In genomic region chr17:39196820-39197331, GRCh38 we compare ENCODE assay signal across 8 cellular contexts. TPM values are rescaled to one million over a fixed set of nuclear protein-coding genes. Genes with fewer than 3 reads are reported as not detected.
DNase-seq lines count a peak whose midpoint lies in the region; ATAC-seq, FAIRE-seq and TF ChIP-seq lines count a peak whose summit lies in the region.

No MANE protein-coding gene starts in this region.

- CTCF ChIA-PET in A549 (lab: Yijun Ruan, JAX) (interaction anchor here (0.6 to 31.5 kb wide), 4 partner anchors 22 to 43 kb away, joined by 3 to 1140 read pairs (median 20); partner anchors contain the start of gene ARL5C), SK-N-SH (lab: Yijun Ruan, JAX) (interaction anchor here (0.7 to 29.0 kb wide), 6 partner anchors 12 to 213 kb away, joined by 3 to 781 read pairs (median 4); no protein-coding TSS in a partner anchor)

- peak overlapping the region; percentile 77 for H2AFZ ChIP-seq in SK-N-SH (ENCODE audit: low read depth)

- intact Hi-C loops in esophagus muscularis mucosa (cut with DNase I) (no loop called here), ovary (cut with DNase I) (loop anchor here in 1 of 4 donors (10.0 kb wide), 1 partner anchor 48 kb away; no protein-coding TSS in a partner anchor)

- 4% methylated on average over 21 of the region's 32 CpGs for WGBS in A549 (ENCODE audit: missing lambda C conversion rate)
- WGBS in SK-N-SH (ENCODE audit: low lambda C conversion rate): 3% methylated on average over 17 of the region's 32 CpGs
- WGBS in esophagus muscularis mucosa: 0% methylated on average over 17 of the region's 32 CpGs
- 0 to 1% (median 1%) methylated on average over 29 to 32 of the region's 32 CpGs for WGBS in ovary, 3 donors

- H3K4me1 ChIP-seq in A549: peaks cover 42% of the 10 kb centered on the region
- peaks cover 23 to 42% of the 10 kb centered on the region in 2 experiments; a peak in 2 of 4 replicates for H3K4me1 ChIP-seq in SK-N-SH (ENCODE audit: control insufficient read depth in 1 of 2, insufficient read depth in 2 of 2, low read depth in 1 of 2, low read length in 1 of 2)
- peaks cover 45 to 77% (median 68%) of the 10 kb centered on the region in 4 donors for H3K4me1 ChIP-seq in esophagus muscularis mucosa
- peaks cover 12% of the 10 kb centered on the region for H3K4me1 ChIP-seq in ovary (ENCODE audit: insufficient read depth)

- no peak for TF ChIP-seq CTCF in A549 (IDR thresholded peaks at IDR 0.05)
- no peak for TF ChIP-seq CTCF in SK-N-SH (IDR thresholded peaks at IDR 0.05)
- TF ChIP-seq CTCF in esophagus muscularis mucosa (IDR thresholded peaks at IDR 0.05): no peak
- no peak for TF ChIP-seq CTCF in ovary (IDR thresholded peaks at IDR 0.05)

- peaks cover 10% of the 10 kb centered on the region for H4K20me1 ChIP-seq in SK-N-SH (ENCODE audit: insufficient read depth)

- H3K27me3 ChIP-seq in SK-N-SH (ENCODE audit: insufficient read depth): no peaks in the 10 kb centered on the region
- H3K27me3 ChIP-seq in esophagus muscularis mucosa: no peaks in the 10 kb centered on the region
- H3K27me3 ChIP-seq in ovary: no peaks in the 10 kb centered on the region

- POLR2A ChIA-PET in A549 (lab: Yijun Ruan, JAX) (interaction anchor here (0.6 to 2.6 kb wide), 2 partner anchors 32 to 155 kb away, joined by 6 read pairs; no protein-coding TSS in a partner anchor), SK-N-SH (lab: Yijun Ruan, JAX) (interaction anchor here (0.6 to 1.0 kb wide), 2 partner anchors 9 to 44 kb away, joined by 3 to 4 read pairs; no protein-coding TSS in a partner anchor)

- H3K9ac ChIP-seq in SK-N-SH: peak overlapping the region; percentile 80

- H3K4me2 ChIP-seq in A549: peak overlapping the region; percentile 99
- H3K4me2 ChIP-seq in SK-N-SH: peak overlapping the region; percentile 95

- TF ChIP-seq RAD21 in A549 (conservative IDR thresholded peaks at IDR 0.05 in 1 of 2, IDR thresholded peaks at IDR 0.05 in 1 of 2) (no peak), SK-N-SH (IDR thresholded peaks at IDR 0.05; ENCODE audit: low read length) (no peak)

- H3K79me2 ChIP-seq in SK-N-SH (ENCODE audit: insufficient read depth): peaks cover 52% of the 10 kb centered on the region

- TF ChIP-seq EP300 in A549 (IDR thresholded peaks at IDR 0.05) (no peak), SK-N-SH (IDR thresholded peaks at IDR 0.05; ENCODE audit: borderline replicate concordance in 1 of 2, low read depth in 1 of 2, low read length in 1 of 2) (no peak), esophagus muscularis mucosa (IDR thresholded peaks at IDR 0.05) (no peak), ovary (IDR thresholded peaks at IDR 0.05) (no peak)

- no peaks in the 10 kb centered on the region for H3K9me2 ChIP-seq in SK-N-SH

- FAIRE-seq in A549 (lab: Jason Lieb, UNC): no peak

- H3K4me3 ChIP-seq in A549: peak overlapping the region; percentile 96
- peak overlapping the region; percentile 63 to 76 for H3K4me3 ChIP-seq in SK-N-SH (ENCODE audit: low read depth in 2 of 2, low read length in 1 of 2)
- peak overlapping the region; percentile 80 to 93 (median 84) for H3K4me3 ChIP-seq in esophagus muscularis mucosa
- peak overlapping the region; percentile 89 for H3K4me3 ChIP-seq in ovary

- no peak for TF ChIP-seq POLR2A in A549 (IDR thresholded peaks at IDR 0.05; ENCODE audit: low read length)
- no peak for TF ChIP-seq POLR2A in esophagus muscularis mucosa (IDR thresholded peaks at IDR 0.05; ENCODE audit: low read depth)
- TF ChIP-seq POLR2A in ovary (IDR thresholded peaks at IDR 0.05): no peak

- H3K27ac ChIP-seq in A549 (peak overlapping the region; percentile 94 to 96), SK-N-SH (ENCODE audit: low read depth in 2 of 2, low read length in 1 of 2) (peak overlapping the region; percentile 38 to 82; a peak in 3 of 4 replicates), esophagus muscularis mucosa (replicated peaks in 1 of 4) (peak overlapping the region; percentile 86 to 97 (median 94)), ovary (peak overlapping the region in 1 of 2 donors; percentile 72)

- peak; percentile 23 to 52; a peak in 5 of 6 replicates for ATAC-seq in A549
- ATAC-seq in activated CD4-positive, CD25-positive, alpha-beta regulatory T cell treated with anti-CD3 and anti-CD28 coated beads, Interleukin-2, amount 50 U/mL, for 24 hours: no peak

- DNase-seq in A549 (ENCODE audit: low read depth in 1 of 2, low spot score in 1 of 2) (peak; percentile 62 to 83), GM03348 (ENCODE audit: low spot score) (peak; percentile 68), SK-N-SH (peak; percentile 89), esophagus muscularis mucosa (ENCODE audit: extremely low spot score) (no peak), ovary (peak; percentile 34 to 60 (median 52)), globus pallidus (ENCODE audit: low spot score) (no peak)
- no peak for DNase-seq in activated CD4-positive, alpha-beta T cell treated with anti-CD3 and anti-CD28 coated beads for 48 hours

- H3K36me3 ChIP-seq in SK-N-SH (replicated peaks in 1 of 2; ENCODE audit: control insufficient read depth in 1 of 2, insufficient read depth in 2 of 2, low read length in 1 of 2) (peaks cover 6 to 17% of the 10 kb centered on the region in 2 experiments), esophagus muscularis mucosa (peaks cover 7 to 32% (median 23%) of the 10 kb centered on the region in 4 donors), ovary (no peaks in the 10 kb centered on the region)

- H3K9me3 ChIP-seq in A549: no peaks in the 10 kb centered on the region
- no peaks in the 10 kb centered on the region for H3K9me3 ChIP-seq in SK-N-SH
- no peaks in the 10 kb centered on the region for H3K9me3 ChIP-seq in esophagus muscularis mucosa
- H3K9me3 ChIP-seq in ovary: no peaks in the 10 kb centered on the region

- peaks cover 21% of the 10 kb centered on the region for H3F3A ChIP-seq in SK-N-SH (replicated peaks; ENCODE audit: insufficient read depth)

RNA-seq across cellular contexts. Expression of gene CACNB1, which starts 0.6 kb away (rescaled TPM):
- polyA plus RNA-seq in A549 (2011; rRNA removed) (3.2 and 3.6 TPM in 2 replicates), A549 (2017; fragmentation: RNase III; extraction: RNeasy Plus Mini Kit Qiagen cat#74134 plus additional on column Dnase treatment) (3.4 to 4.3 TPM (median 3.9 TPM) in 3 replicates), SK-N-SH (2012; rRNA removed) (7.2 and 7.4 TPM in 2 replicates), ovary (1 to 10 TPM; 2.6 to 6.9 TPM)
- polyA plus RNA-seq in A549 (2012; cell fraction: cytosol; rRNA removed): 4.3 and 5.3 TPM in 2 replicates
- polyA plus RNA-seq in A549 (2012; cell fraction: nucleus; rRNA removed): 17.6 and 19.6 TPM in 2 replicates
- 8.4 and 10.0 TPM in 2 replicates for polyA minus RNA-seq in A549 (2011; rRNA and poly(A)+ RNA removed)
- 1.9 and 3.2 TPM in 2 replicates for polyA plus RNA-seq in SK-N-SH (2012; cell fraction: cytosol; rRNA removed)
- polyA plus RNA-seq in SK-N-SH (2012; cell fraction: nucleus; rRNA removed): 41.0 and 52.4 TPM in 2 replicates
- total RNA-seq in esophagus muscularis mucosa (1 to 10 TPM; 3.1 to 8.0 (median 5.4) TPM), ovary (10 to 100 TPM in 3 of 7 donors, 1 to 10 TPM in 4; 5.6 to 17.7 (median 9.6) TPM)

RNA-seq across cellular contexts. Expression of gene RPL19, which starts 3.2 kb away (rescaled TPM):
- polyA plus RNA-seq in A549 (2011; rRNA removed) (1,983 and 2,211 TPM in 2 replicates), A549 (2017; fragmentation: RNase III; extraction: RNeasy Plus Mini Kit Qiagen cat#74134 plus additional on column Dnase treatment) (2,724 to 2,918 TPM (median 2,862 TPM) in 3 replicates), SK-N-SH (2012; rRNA removed) (2,966 and 3,473 TPM in 2 replicates), ovary (1,000 to 10,000 TPM; 2,272 to 5,597 TPM)
- 3,586 and 4,539 TPM in 2 replicates for polyA plus RNA-seq in A549 (2012; cell fraction: cytosol; rRNA removed)
- polyA plus RNA-seq in A549 (2012; cell fraction: nucleus; rRNA removed): 1,789 and 1,975 TPM in 2 replicates
- 835 and 986 TPM in 2 replicates for polyA minus RNA-seq in A549 (2011; rRNA and poly(A)+ RNA removed)
- 3,628 and 3,647 TPM in 2 replicates for polyA plus RNA-seq in SK-N-SH (2012; cell fraction: cytosol; rRNA removed)
- 962 and 1,107 TPM in 2 replicates for polyA plus RNA-seq in SK-N-SH (2012; cell fraction: nucleus; rRNA removed)
- total RNA-seq in esophagus muscularis mucosa (1,000 to 10,000 TPM; 1,760 to 2,905 (median 2,361) TPM), ovary (1,000 to 10,000 TPM; 2,549 to 5,697 (median 3,184) TPM)

RNA-seq across cellular contexts. Expression of gene STAC2, which starts 28.9 kb away (rescaled TPM):
- polyA plus RNA-seq in A549 (2011; rRNA removed): 0.03 TPM in 2 replicates
- polyA plus RNA-seq in A549 (2012; cell fraction: cytosol; rRNA removed): 0.08 and 0.12 TPM in 2 replicates
- polyA plus RNA-seq in A549 (2012; cell fraction: nucleus; rRNA removed): 0.10 TPM in 2 replicates
- polyA plus RNA-seq in A549 (2017; fragmentation: RNase III; extraction: RNeasy Plus Mini Kit Qiagen cat#74134 plus additional on column Dnase treatment): 0.16 to 0.29 TPM (median 0.26 TPM) in 3 replicates
- polyA minus RNA-seq in A549 (2011; rRNA and poly(A)+ RNA removed): 0.15 TPM in 1 of 2 replicates, not detected in the other
- polyA plus RNA-seq in SK-N-SH (2012; rRNA removed): 0.07 and 0.08 TPM in 2 replicates
- 0.04 and 0.13 TPM in 2 replicates for polyA plus RNA-seq in SK-N-SH (2012; cell fraction: cytosol; rRNA removed)
- polyA plus RNA-seq in SK-N-SH (2012; cell fraction: nucleus; rRNA removed): 0.10 and 0.23 TPM in 2 replicates
- total RNA-seq in esophagus muscularis mucosa: under 1 TPM in 2 of 4 donors, not detected in 2; 0.17 to 0.29 TPM
- total RNA-seq in ovary: 1 to 10 TPM in 2 of 7 donors, under 1 TPM in 4, not detected in 1; 0.43 to 5.4 (median 0.73) TPM
- under 1 TPM; 0.29 to 0.67 TPM for polyA plus RNA-seq in ovary

RNA-seq across cellular contexts. Expression of gene ARL5C, which starts 30.9 kb away (rescaled TPM):
- polyA plus RNA-seq in A549 (2011; rRNA removed) (not detected in 2 replicates), A549 (2017; fragmentation: RNase III; extraction: RNeasy Plus Mini Kit Qiagen cat#74134 plus additional on column Dnase treatment) (not detected in 3 replicates), SK-N-SH (2012; rRNA removed) (not detected in 2 replicates), ovary (not detected)
- polyA plus RNA-seq in A549 (2012; cell fraction: cytosol; rRNA removed): not detected in 2 replicates
- polyA plus RNA-seq in A549 (2012; cell fraction: nucleus; rRNA removed): 0.01 TPM in 1 of 2 replicates, not detected in the other
- polyA minus RNA-seq in A549 (2011; rRNA and poly(A)+ RNA removed): not detected in 2 replicates
- not detected in 2 replicates for polyA plus RNA-seq in SK-N-SH (2012; cell fraction: cytosol; rRNA removed)
- 0.05 TPM in 1 of 2 replicates, not detected in the other for polyA plus RNA-seq in SK-N-SH (2012; cell fraction: nucleus; rRNA removed)
- total RNA-seq in esophagus muscularis mucosa (1 to 10 TPM in 1 of 4 donors, not detected in 3; 1.7 TPM), ovary (not detected)

RNA-seq across cellular contexts. Expression of gene PLXDC1, which starts 45.4 kb away (rescaled TPM):
- polyA plus RNA-seq in A549 (2011; rRNA removed) (0.36 and 0.77 TPM in 2 replicates), A549 (2017; fragmentation: RNase III; extraction: RNeasy Plus Mini Kit Qiagen cat#74134 plus additional on column Dnase treatment) (0.22 to 0.54 TPM (median 0.31 TPM) in 3 replicates), SK-N-SH (2012; rRNA removed) (1.5 and 2.4 TPM in 2 replicates), ovary (10 to 100 TPM; 11.6 to 35.4 TPM)
- 0.16 and 0.23 TPM in 2 replicates for polyA plus RNA-seq in A549 (2012; cell fraction: cytosol; rRNA removed)
- 2.0 and 2.4 TPM in 2 replicates for polyA plus RNA-seq in A549 (2012; cell fraction: nucleus; rRNA removed)
- 0.29 and 0.79 TPM in 2 replicates for polyA minus RNA-seq in A549 (2011; rRNA and poly(A)+ RNA removed)
- polyA plus RNA-seq in SK-N-SH (2012; cell fraction: cytosol; rRNA removed): 0.46 and 0.90 TPM in 2 replicates
- 5.0 and 9.6 TPM in 2 replicates for polyA plus RNA-seq in SK-N-SH (2012; cell fraction: nucleus; rRNA removed)
- total RNA-seq in esophagus muscularis mucosa (10 to 100 TPM in 2 of 4 donors, 1 to 10 TPM in 2; 7.5 to 17.0 (median 11.0) TPM), ovary (10 to 100 TPM; 14.0 to 58.6 (median 32.3) TPM)

Comparison
In these comparisons a context has a peak if more than half of its experiments do, and no peak if none do; other contexts are left out.
1. ATAC-seq: peak in A549 (2 of 2); none in activated CD4-positive, CD25-positive, alpha-beta regulatory T cell treated with anti-CD3 and anti-CD28 coated beads, Interleukin-2, amount 50 U/mL, for 24 hours (0 of 2).
2. DNase-seq: peak in A549 (2 of 2), GM03348 (single experiment), SK-N-SH (single experiment) and ovary (5 of 5); none in esophagus muscularis mucosa (single experiment), activated CD4-positive, alpha-beta T cell treated with anti-CD3 and anti-CD28 coated beads for 48 hours (single experiment) and globus pallidus (single experiment).
3. Of the 12 proteins assayed by ChIP-seq in both A549 and SK-N-SH: peak only in A549: none; only in SK-N-SH: none; in both: MAX; in neither: 11.
4. Peak in every context shown above with its lines, with median percentiles within 50 percentile points of each other: H3K4me3 ChIP-seq.